Comparison of ENCODE assay signal across 1 cellular context in the genomic region with DNA sequence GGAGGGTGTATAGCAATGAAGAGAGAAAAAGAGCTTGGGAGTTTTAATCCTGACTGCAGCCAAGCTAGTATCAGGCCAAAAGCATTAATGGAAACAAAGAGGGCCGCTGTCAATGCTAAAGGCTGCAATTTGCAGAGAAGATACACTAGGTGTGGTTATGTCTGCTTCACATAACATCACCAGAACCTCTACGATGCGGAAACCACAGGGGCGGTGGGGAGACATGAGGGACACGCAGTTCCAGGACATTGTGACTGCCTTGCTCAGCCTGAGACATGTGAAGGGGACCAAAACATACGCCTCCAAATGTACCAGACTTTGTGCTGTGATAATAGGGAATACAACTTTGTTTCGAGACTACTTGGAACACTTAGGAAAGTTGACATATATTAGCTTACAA.
TF ChIP-seq lines count a peak whose summit lies in the region.

No MANE protein-coding gene starts in this region.

TF ChIP-seq in IMR-90, 13 proteins besides CTCF, POLR2A, EP300 and RAD21:
- no peak for TF ChIP-seq NFE2L2 (IDR thresholded peaks at IDR 0.05; ENCODE audit: low read depth, low read length)
- TF ChIP-seq MXI1 (IDR thresholded peaks at IDR 0.05; ENCODE audit: borderline replicate concordance, low read depth, low read length): no peak
- no peak for TF ChIP-seq MAZ (IDR thresholded peaks at IDR 0.05; ENCODE audit: borderline replicate concordance, low read depth, low read length)
- TF ChIP-seq CEBPB (IDR thresholded peaks at IDR 0.05; ENCODE audit: low read depth, low read length): no peak
- TF ChIP-seq MAFK (IDR thresholded peaks at IDR 0.05; ENCODE audit: low read depth, low read length): no peak
- no peak for TF ChIP-seq RCOR1 (IDR thresholded peaks at IDR 0.05; ENCODE audit: insufficient replicate concordance, low read length)
- TF ChIP-seq CHD1 (IDR thresholded peaks at IDR 0.05; ENCODE audit: low read depth, low read length): no peak
- no peak for TF ChIP-seq FOS (IDR thresholded peaks at IDR 0.05; ENCODE audit: low read depth, low read length)
- TF ChIP-seq BHLHE40 (IDR thresholded peaks at IDR 0.05; ENCODE audit: low read depth, low read length): no peak
- TF ChIP-seq, protein P1, sequence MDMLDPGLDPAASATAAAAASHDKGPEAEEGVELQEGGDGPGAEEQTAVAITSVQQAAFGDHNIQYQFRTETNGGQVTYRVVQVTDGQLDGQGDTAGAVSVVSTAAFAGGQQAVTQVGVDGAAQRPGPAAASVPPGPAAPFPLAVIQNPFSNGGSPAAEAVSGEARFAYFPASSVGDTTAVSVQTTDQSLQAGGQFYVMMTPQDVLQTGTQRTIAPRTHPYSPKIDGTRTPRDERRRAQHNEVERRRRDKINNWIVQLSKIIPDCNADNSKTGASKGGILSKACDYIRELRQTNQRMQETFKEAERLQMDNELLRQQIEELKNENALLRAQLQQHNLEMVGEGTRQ (IDR thresholded peaks at IDR 0.05; ENCODE audit: low read depth, low read length): no peak
- TF ChIP-seq, protein P2, sequence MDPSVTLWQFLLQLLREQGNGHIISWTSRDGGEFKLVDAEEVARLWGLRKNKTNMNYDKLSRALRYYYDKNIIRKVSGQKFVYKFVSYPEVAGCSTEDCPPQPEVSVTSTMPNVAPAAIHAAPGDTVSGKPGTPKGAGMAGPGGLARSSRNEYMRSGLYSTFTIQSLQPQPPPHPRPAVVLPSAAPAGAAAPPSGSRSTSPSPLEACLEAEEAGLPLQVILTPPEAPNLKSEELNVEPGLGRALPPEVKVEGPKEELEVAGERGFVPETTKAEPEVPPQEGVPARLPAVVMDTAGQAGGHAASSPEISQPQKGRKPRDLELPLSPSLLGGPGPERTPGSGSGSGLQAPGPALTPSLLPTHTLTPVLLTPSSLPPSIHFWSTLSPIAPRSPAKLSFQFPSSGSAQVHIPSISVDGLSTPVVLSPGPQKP (IDR thresholded peaks at IDR 0.05; ENCODE audit: borderline replicate concordance, low read depth, low read length): no peak
- no peak for TF ChIP-seq SMC3 (IDR thresholded peaks at IDR 0.05; ENCODE audit: low read depth, low read length)
- TF ChIP-seq RFX5 (IDR thresholded peaks at IDR 0.05; ENCODE audit: low read depth, low read length): no peak
